9 cellular contexts compared by ENCODE assay signal in genomic region chr21:34201001-34201400, GRCh38.
DNase-seq lines count a peak whose midpoint lies in the region; ATAC-seq lines count a peak whose summit lies in the region.
"Had no signal": no experiment of that assay in that cellular context is flagged by ENCODE, and none has a peak within 500 bp of the region (broad histone marks: within the 10 kb centered on the region; RNA-seq: fewer than 3 reads in every experiment).

No MANE protein-coding gene starts in this region.

- H3K4me2 ChIP-seq in neuronal stem cell (ENCODE audit: insufficient read depth, low read length, poor library complexity, severe bottlenecking), result peak overlapping the region; percentile 69

- peak overlapping the region; percentile 58 for H3K4me3 ChIP-seq in CD4-positive, CD25-positive, alpha-beta regulatory T cell (ENCODE audit: low read depth, low read length)
- H3K4me3 ChIP-seq in neuronal stem cell (ENCODE audit: low read length in 2 of 2), result peak overlapping the region in 1 of 2 donors; percentile 55

- no peak overlapping the region for H3K27ac ChIP-seq in CD4-positive, CD25-positive, alpha-beta regulatory T cell (ENCODE audit: insufficient read depth, low read length, poor library complexity, severe bottlenecking)
- H3K27ac ChIP-seq in neuronal stem cell (replicated peaks; ENCODE audit: low read length), result peak overlapping the region; percentile 94

- H3K36me3 ChIP-seq in CD4-positive, CD25-positive, alpha-beta regulatory T cell (ENCODE audit: control insufficient read depth, insufficient read depth, low read length), result no peaks in the 10 kb centered on the region
- no peaks in the 10 kb centered on the region for H3K36me3 ChIP-seq in neuronal stem cell (replicated peaks in 1 of 2; ENCODE audit: control insufficient read depth in 2 of 2, insufficient read depth in 2 of 2, low read length in 2 of 2)

- no peak overlapping the region for H4K8ac ChIP-seq in neuronal stem cell (ENCODE audit: low read depth, low read length)

- H2AK5ac ChIP-seq in neuronal stem cell (ENCODE audit: low read depth, low read length), result peak overlapping the region; percentile 56

- no peak for DNase-seq in CD4-positive, CD25-positive, alpha-beta regulatory T cell
- DNase-seq in NOMO-1 (lab: John Stamatoyannopoulos, UW; ENCODE audit: unreplicated experiment in 2 of 2) (peak; percentile 54 to 58), neuronal stem cell (ENCODE audit: low spot score) (no peak), NCI-H82 (lab: John Stamatoyannopoulos, UW) (no peak), NAMALWA (ENCODE audit: low spot score) (no peak)
- DNase-seq: NCI-H748 treated with DMSO at 0.1 percent for 48 hours had no signal

- H3K9me3 ChIP-seq in CD4-positive, CD25-positive, alpha-beta regulatory T cell (ENCODE audit: control insufficient read depth in 2 of 2, low read length in 2 of 2), result no peaks in the 10 kb centered on the region
- H3K9me3 ChIP-seq in neuronal stem cell (replicated peaks in 1 of 2; ENCODE audit: control insufficient read depth in 2 of 2, insufficient read depth in 1 of 2, low read depth in 1 of 2, low read length in 2 of 2), result peaks cover 0 to 3% of the 10 kb centered on the region in 2 donors

- intact Hi-C loops in dendritic cell treated with granulocyte-macrophage colony-stimulating factor and Interleukin-4, amounts not matched to agents 40 ng/mL and 50 ng/mL, for 4 days (cut with micrococcal nuclease), result loop anchor here (5.0 kb wide), 1 partner anchor 224 kb away; no protein-coding TSS in a partner anchor

- no peaks in the 10 kb centered on the region for H3K36me3 Mint-ChIP-seq in CD4-positive, CD25-positive, alpha-beta regulatory T cell
- no peaks in the 10 kb centered on the region for H3K36me3 Mint-ChIP-seq in dendritic cell treated with granulocyte-macrophage colony-stimulating factor and Interleukin-4, amounts not matched to agents 40 ng/mL and 50 ng/mL, for 4 days (ENCODE audit: low read depth)

- H2BK120ac ChIP-seq in neuronal stem cell (ENCODE audit: low read depth, low read length), result no peak overlapping the region

- H3K27me3 ChIP-seq in CD4-positive, CD25-positive, alpha-beta regulatory T cell (ENCODE audit: control insufficient read depth, insufficient read depth, low read length), result no peaks in the 10 kb centered on the region
- H3K27me3 ChIP-seq in neuronal stem cell (ENCODE audit: control insufficient read depth in 3 of 3, insufficient read depth in 3 of 3, low read depth in 1 of 3, low read length in 3 of 3), result no peaks in the 10 kb centered on the region

- H3K18ac ChIP-seq in neuronal stem cell (ENCODE audit: low read length), result peak overlapping the region; percentile 64

- H3K14ac ChIP-seq in neuronal stem cell (ENCODE audit: low read length), result no peak overlapping the region

- H2BK15ac ChIP-seq in neuronal stem cell (ENCODE audit: low read length), result no peak overlapping the region

- H2BK5ac ChIP-seq in neuronal stem cell (ENCODE audit: low read length), result peak overlapping the region; percentile 39

- no peak for ATAC-seq in CD4-positive, CD25-positive, alpha-beta regulatory T cell (ENCODE audit: low read depth in 2 of 2)
- no peak for ATAC-seq in HG02840 (IDR thresholded peaks at IDR 0.05; ENCODE audit: low FRiP score, unreplicated experiment)
- no peak for ATAC-seq in GM21576 (IDR thresholded peaks at IDR 0.05; ENCODE audit: unreplicated experiment)

- H3K4me3 Mint-ChIP-seq in CD4-positive, CD25-positive, alpha-beta regulatory T cell, result peak overlapping the region; percentile 58 to 91 (median 86)
- H3K4me3 Mint-ChIP-seq in dendritic cell treated with granulocyte-macrophage colony-stimulating factor and Interleukin-4, amounts not matched to agents 40 ng/mL and 50 ng/mL, for 4 days, result peak overlapping the region; percentile 67

- peaks cover 0 to 2% (median 0%) of the 10 kb centered on the region in 7 donors for H3K9me3 Mint-ChIP-seq in CD4-positive, CD25-positive, alpha-beta regulatory T cell
- H3K9me3 Mint-ChIP-seq in dendritic cell treated with granulocyte-macrophage colony-stimulating factor and Interleukin-4, amounts not matched to agents 40 ng/mL and 50 ng/mL, for 4 days, result no peaks in the 10 kb centered on the region

- peaks cover 22 to 47% (median 27%) of the 10 kb centered on the region in 4 donors for H3K4me1 Mint-ChIP-seq in CD4-positive, CD25-positive, alpha-beta regulatory T cell
- H3K4me1 Mint-ChIP-seq in dendritic cell treated with granulocyte-macrophage colony-stimulating factor and Interleukin-4, amounts not matched to agents 40 ng/mL and 50 ng/mL, for 4 days (ENCODE audit: low read depth), result peaks cover 91% of the 10 kb centered on the region

- peaks cover 35% of the 10 kb centered on the region for H3K4me1 ChIP-seq in CD4-positive, CD25-positive, alpha-beta regulatory T cell (ENCODE audit: control insufficient read depth, insufficient read depth, low read length, poor library complexity, severe bottlenecking)
- H3K4me1 ChIP-seq in neuronal stem cell (ENCODE audit: control insufficient read depth in 2 of 2, insufficient read depth in 1 of 2, low read depth in 1 of 2, low read length in 2 of 2), result peaks cover 34 to 44% of the 10 kb centered on the region in 2 donors

- WGBS in neuronal stem cell (ENCODE audit: extremely low coverage in 2 of 2, insufficient read length in 2 of 2, insufficient replicate concordance in 1 of 2), 2 donors, result no CpG with 5 or more reads among the region's 3 CpGs

- H2AFZ ChIP-seq in neuronal stem cell (ENCODE audit: low read length), result peak overlapping the region; percentile 88

- H4K91ac ChIP-seq in neuronal stem cell (ENCODE audit: low read depth, low read length, poor library complexity), result no peak overlapping the region

- H3K23ac ChIP-seq in neuronal stem cell (ENCODE audit: low read depth, low read length, poor library complexity), result no peak overlapping the region

- no peaks in the 10 kb centered on the region for H3K79me1 ChIP-seq in neuronal stem cell (ENCODE audit: low read depth, low read length)

- H2BK12ac ChIP-seq in neuronal stem cell (ENCODE audit: low read length), result no peak overlapping the region

- H3K27ac Mint-ChIP-seq in CD4-positive, CD25-positive, alpha-beta regulatory T cell, result peak overlapping the region in 2 of 3 donors; percentile 87 to 95
- H3K27ac Mint-ChIP-seq in dendritic cell treated with granulocyte-macrophage colony-stimulating factor and Interleukin-4, amounts not matched to agents 40 ng/mL and 50 ng/mL, for 4 days, result peak overlapping the region; percentile 73

- no peak overlapping the region for H3K9ac ChIP-seq in neuronal stem cell (ENCODE audit: low read depth, low read length, poor library complexity)

- H3K4ac ChIP-seq in neuronal stem cell (ENCODE audit: low read length), result no peak overlapping the region

- H3K27me3 Mint-ChIP-seq in CD4-positive, CD25-positive, alpha-beta regulatory T cell, result no peaks in the 10 kb centered on the region
- H3K27me3 Mint-ChIP-seq in dendritic cell treated with granulocyte-macrophage colony-stimulating factor and Interleukin-4, amounts not matched to agents 40 ng/mL and 50 ng/mL, for 4 days, result no peaks in the 10 kb centered on the region

Comparison
In these comparisons a context has a peak if more than half of its experiments do, and no peak if none do; other contexts are left out.
1. DNase-seq: peak in NOMO-1 (2 of 2); none in CD4-positive, CD25-positive, alpha-beta regulatory T cell (0 of 3), neuronal stem cell (single experiment), NCI-H82 (single experiment) and NAMALWA (single experiment).